ENCODE assay signal across 8 cellular contexts in genomic region chr3:107598926-107599754, GRCh38.
DNase-seq lines count a peak whose midpoint lies in the region; ATAC-seq and TF ChIP-seq lines count a peak whose summit lies in the region.

No MANE protein-coding gene starts in this region.

- peak overlapping the region; percentile 46 for H3K9ac ChIP-seq in ES-I3 (ENCODE audit: low read depth, low read length)

- CTCF ChIA-PET in WTC11 (lab: Charles Lee): interaction anchor here (0.7 to 1.7 kb wide), 6 partner anchors 29 to 170 kb away, joined by 3 to 8 read pairs (median 3); no protein-coding TSS in a partner anchor

- H3K9me3 ChIP-seq in ES-I3 (ENCODE audit: control insufficient read depth, insufficient read depth, low read length): no peaks in the 10 kb centered on the region

- no peaks in the 10 kb centered on the region for H3K36me3 ChIP-seq in ES-I3 (ENCODE audit: insufficient read depth, low read length)

- peaks cover 60% of the 10 kb centered on the region for H3K4me1 Mint-ChIP-seq in WTC11
- H3K4me1 Mint-ChIP-seq in chondrocyte (ENCODE audit: low read depth): peaks cover 46% of the 10 kb centered on the region

- TF ChIP-seq CTCF in WTC11 (IDR thresholded peaks at IDR 0.05) (no peak), chondrocyte (IDR thresholded peaks at IDR 0.05) (no peak)

- intact Hi-C loops in left colon (cut with DNase I, micrococcal nuclease): no loop called here

- H3K9me3 Mint-ChIP-seq in WTC11 (peaks cover 16% of the 10 kb centered on the region), chondrocyte (ENCODE audit: low read depth) (peaks cover 2% of the 10 kb centered on the region)

- ATAC-seq in GM21723 (IDR thresholded peaks at IDR 0.05; ENCODE audit: unreplicated experiment) (peak; percentile 91), WTC11 (peak; percentile 93), left colon (peak; percentile 99)

- peak overlapping the region; percentile 50 for H3K4me3 Mint-ChIP-seq in WTC11
- peak overlapping the region; percentile 74 for H3K4me3 Mint-ChIP-seq in chondrocyte (ENCODE audit: unreplicated experiment)

- H3K27ac Mint-ChIP-seq in WTC11 (peak overlapping the region; percentile 86), chondrocyte (ENCODE audit: unreplicated experiment) (peak overlapping the region; percentile 95)

- H3K4me1 ChIP-seq in ES-I3 (ENCODE audit: insufficient read depth, low read length): peaks cover 37% of the 10 kb centered on the region

- in situ Hi-C loops in KBM-7 (cut with MboI; ENCODE audit: low pct_unique_long_range_greater_than_20kb, low sequenced_read_pairs): no loop called here

- H3K36me3 Mint-ChIP-seq in WTC11 (peaks cover 17% of the 10 kb centered on the region), chondrocyte (ENCODE audit: low read depth) (peaks cover 1% of the 10 kb centered on the region)

- DNase-seq in KBM-7 (peak; percentile 79), WTC11 (ENCODE audit: low spot score) (peak; percentile 47), chondrocyte (ENCODE audit: low spot score) (peak; percentile 55), left colon (peak; percentile 60 to 72), NCI-H128 (lab: John Stamatoyannopoulos, UW; ENCODE audit: unreplicated experiment) (no peak)
- peak; percentile 28 for DNase-seq in stimulated activated CD4-positive, alpha-beta T cell treated with anti-CD3 and anti-CD28 coated beads, Interleukin-4, amount 100 ng/mL, for 1 hour

- POLR2A ChIA-PET in WTC11 (lab: Charles Lee): no interaction called here

- no peaks in the 10 kb centered on the region for H3K27me3 Mint-ChIP-seq in WTC11 (ENCODE audit: low read depth)
- H3K27me3 Mint-ChIP-seq in chondrocyte (ENCODE audit: low read depth): no peaks in the 10 kb centered on the region

TF ChIP-seq in WTC11, 78 proteins besides CTCF, POLR2A, EP300 and RAD21:
- TF ChIP-seq GABPB1 (CRISPR knock-in tag; IDR thresholded peaks at IDR 0.05) (peak; percentile 55; the same call in 1 of the 2 replicates), SMAD4 (CRISPR knock-in tag; IDR thresholded peaks at IDR 0.05) (no peak), HMGA2 (CRISPR knock-in tag; IDR thresholded peaks at IDR 0.05) (no peak), ESRRA (CRISPR knock-in tag; IDR thresholded peaks at IDR 0.05; ENCODE audit: borderline replicate concordance) (no peak), GRHL2 (CRISPR knock-in tag; IDR thresholded peaks at IDR 0.05; ENCODE audit: insufficient replicate concordance, severe bottlenecking) (no peak)
